Comparison of ENCODE assay signal across 8 cellular contexts in genomic region chr17:58006924-58007780, GRCh38. TPM values are rescaled to one million over a fixed set of nuclear protein-coding genes. Genes with fewer than 3 reads are reported as not detected.
DNase-seq lines count a peak whose midpoint lies in the region; ATAC-seq, FAIRE-seq and TF ChIP-seq lines count a peak whose summit lies in the region.

Gene SRSF1 (minus strand): TSS chr17:58007246. CDS start chr17:58007137, 109 bp downstream.

- CTCF ChIA-PET in endothelial cell of umbilical vein (lab: Charles Lee), result interaction anchor here (0.7 to 1.9 kb wide), 13 partner anchors 8 to 223 kb away, joined by 3 to 11 read pairs (median 5); partner anchors contain the start of gene DYNLL2

- H3K4me1 ChIP-seq in OCI-LY3 (ENCODE audit: low read length) (peaks cover 41% of the 10 kb centered on the region), endothelial cell of umbilical vein (ENCODE audit: control insufficient read depth, extremely low read depth, insufficient read depth, low read length) (peaks cover 36% of the 10 kb centered on the region)

- BruUV-seq in endothelial cell of umbilical vein (replicated peaks; lab: Mats Ljungman, UMichigan), result TSS peak; percentile 44

- TF ChIP-seq POLR2A in endothelial cell of umbilical vein (IDR thresholded peaks at IDR 0.05; ENCODE audit: low read depth, low read length), result peak; percentile 97

- H3K4me2 ChIP-seq in OCI-LY3 (ENCODE audit: low read length) (peak within 1 kb of the TSS; percentile 98), endothelial cell of umbilical vein (ENCODE audit: insufficient read depth, low read length) (peak within 1 kb of the TSS; percentile 85)

- no peaks in the 10 kb centered on the region for H3K27me3 ChIP-seq in OCI-LY3 (ENCODE audit: low read depth, low read length)
- H3K27me3 ChIP-seq in endothelial cell of umbilical vein (ENCODE audit: control insufficient read depth in 2 of 2, insufficient read depth in 2 of 2, low read length in 2 of 2), result no peaks in the 10 kb centered on the region

- peak; percentile 85 for ATAC-seq in GM21515 (IDR thresholded peaks at IDR 0.05; ENCODE audit: unreplicated experiment)

- peak; percentile 98 for DNase-seq in D341Med (ENCODE audit: low spot score)
- DNase-seq in HuH-7 (ENCODE audit: low spot score), result peak; percentile 92
- DNase-seq in activated CD8-positive, alpha-beta memory T cell treated with anti-CD3 and anti-CD28 coated beads, Interleukin-2, amount 50 U/mL, for 48 hours, result peak; percentile 99
- peak; percentile 98 for DNase-seq in endothelial cell of umbilical vein (ENCODE audit: low read depth, low spot score)
- DNase-seq in middle frontal gyrus (ENCODE audit: extremely low spot score, low spot score), result peak; percentile 96
- peak; percentile 94 to 96 for DNase-seq in stimulated activated CD8-positive, alpha-beta memory T cell treated with anti-CD3 and anti-CD28 coated beads, Interleukin-2, amount 100 ng/mL, for 48 hours (ENCODE audit: low read depth in 2 of 2)

- no peaks in the 10 kb centered on the region for H3K9me3 ChIP-seq in OCI-LY3 (ENCODE audit: insufficient read depth, low read length)
- no peaks in the 10 kb centered on the region for H3K9me3 ChIP-seq in endothelial cell of umbilical vein (replicated peaks; ENCODE audit: control insufficient read depth, insufficient read depth, low read length)

- dilution Hi-C loops in endothelial cell of umbilical vein (cut with MboI; ENCODE audit: extremely low pct_ligation_motif_present, low sequenced_read_pairs), result no loop called here

- POLR2A ChIA-PET in endothelial cell of umbilical vein (lab: Charles Lee), result interaction anchor here (0.7 to 2.4 kb wide), 13 partner anchors 11 to 624 kb away, joined by 3 to 19 read pairs (median 3); partner anchors contain the start of genes DYNLL2, MRPS23, SUPT4H1 and VEZF1

- peaks cover 46% of the 10 kb centered on the region for H3K36me3 ChIP-seq in OCI-LY3 (replicated peaks; ENCODE audit: low read depth, low read length)
- peaks cover 13 to 18% of the 10 kb centered on the region in 2 experiments for H3K36me3 ChIP-seq in endothelial cell of umbilical vein (ENCODE audit: control insufficient read depth in 2 of 2, extremely low read depth in 1 of 2, insufficient read depth in 2 of 2, low read length in 2 of 2)

- no peaks in the 10 kb centered on the region for H3K9me1 ChIP-seq in endothelial cell of umbilical vein (replicated peaks; ENCODE audit: control insufficient read depth, extremely low read depth, insufficient read depth, low read length)

- TF ChIP-seq CTCF in OCI-LY3 (IDR thresholded peaks at IDR 0.05; ENCODE audit: low read depth, low read length) (no peak), endothelial cell of umbilical vein (IDR thresholded peaks at IDR 0.05; ENCODE audit: extremely low read depth in 1 of 2, insufficient read depth in 1 of 2, low read depth in 1 of 2, low read length in 2 of 2) (no peak)

- peak within 1 kb of the TSS; percentile 98 for H3K9ac ChIP-seq in OCI-LY3 (ENCODE audit: low read length)
- H3K9ac ChIP-seq in endothelial cell of umbilical vein (replicated peaks; ENCODE audit: extremely low read depth, insufficient read depth, low read length), result peak within 1 kb of the TSS; percentile 90

- H3K27ac ChIP-seq in OCI-LY3 (ENCODE audit: low read length) (peak within 1 kb of the TSS; percentile 90), endothelial cell of umbilical vein (ENCODE audit: insufficient read depth, low read depth, low read length) (peak within 1 kb of the TSS; percentile 67)

- FAIRE-seq in endothelial cell of umbilical vein (lab: Jason Lieb, UNC), result peak; percentile 87

- H3K4me3 ChIP-seq in OCI-LY3 (ENCODE audit: low read length) (peak within 1 kb of the TSS; percentile 94), endothelial cell of umbilical vein (replicated peaks in 1 of 3; ENCODE audit: insufficient read depth in 1 of 3, low read depth in 1 of 3, low read length in 3 of 3) (peak within 1 kb of the TSS; percentile 39 to 95 (median 85))

- H2AFZ ChIP-seq in OCI-LY3 (ENCODE audit: low read depth, low read length), result peak within 1 kb of the TSS; percentile 56; the same call in 1 of the 2 replicates
- H2AFZ ChIP-seq in endothelial cell of umbilical vein (ENCODE audit: low read depth, low read length), result peak within 1 kb of the TSS; percentile 81

- H4K20me1 ChIP-seq in OCI-LY3 (ENCODE audit: insufficient read depth, low read length) (peaks cover 42% of the 10 kb centered on the region), endothelial cell of umbilical vein (replicated peaks; ENCODE audit: control insufficient read depth, extremely low read depth, insufficient read depth, low read length) (peaks cover 2% of the 10 kb centered on the region)

- intact Hi-C loops in endothelial cell of umbilical vein (cut with micrococcal nuclease), result loop anchor here (1.0 to 2.0 kb wide), 3 partner anchors 76 to 346 kb away; partner anchors contain the start of genes DYNLL2 and SUPT4H1

- H3K79me2 ChIP-seq in OCI-LY3 (ENCODE audit: low read length) (peaks cover 59% of the 10 kb centered on the region), endothelial cell of umbilical vein (ENCODE audit: control insufficient read depth, insufficient read depth, low read length) (peaks cover 48% of the 10 kb centered on the region)

TF ChIP-seq in endothelial cell of umbilical vein, 7 proteins besides CTCF, POLR2A, EP300 and RAD21:
- TF ChIP-seq JUN (IDR thresholded peaks at IDR 0.05; ENCODE audit: borderline replicate concordance, insufficient read depth, insufficient read length, low read depth) (no peak), EZH2 (IDR thresholded peaks at IDR 0.05; ENCODE audit: borderline replicate concordance, low read depth, low read length, severe bottlenecking) (no peak), MYC (IDR thresholded peaks at IDR 0.05; ENCODE audit: low read depth, low read length) (peak; percentile 91), POLR2AphosphoS5 (IDR thresholded peaks at IDR 0.05; ENCODE audit: insufficient read depth, low read depth, low read length) (peak; percentile 96), MAX (IDR thresholded peaks at IDR 0.05; ENCODE audit: insufficient read depth, insufficient read length) (peak; percentile 74), FOS (IDR thresholded peaks at IDR 0.05; ENCODE audit: borderline replicate concordance, insufficient read depth, low read length) (no peak), GATA2 (IDR thresholded peaks at IDR 0.05; ENCODE audit: insufficient read depth, insufficient read length, low read depth, low read length) (no peak)

RNA-seq across cellular contexts. Expression of gene SRSF1, which starts in this region (rescaled TPM):
- total RNA-seq in endothelial cell of umbilical vein, result 309 and 316 TPM in 2 replicates
- polyA plus RNA-seq in endothelial cell of umbilical vein, result 133 and 147 TPM in 2 replicates
- 128 and 129 TPM in 2 replicates for polyA plus RNA-seq in endothelial cell of umbilical vein (2011; cell fraction: cytosol; rRNA removed)
- polyA plus RNA-seq in endothelial cell of umbilical vein (2011; cell fraction: nucleus; rRNA removed), result 353 and 457 TPM in 2 replicates
- polyA plus RNA-seq in endothelial cell of umbilical vein (2012), result 229 and 250 TPM in 2 replicates
- polyA minus RNA-seq in endothelial cell of umbilical vein, result 482 and 618 TPM in 2 replicates
- 249 TPM for polyA minus RNA-seq in endothelial cell of umbilical vein (2011; cell fraction: cytosol; rRNA and poly(A)+ RNA removed)
- polyA minus RNA-seq in endothelial cell of umbilical vein (2011; cell fraction: nucleus; rRNA and poly(A)+ RNA removed), result 376 and 579 TPM in 2 replicates

Comparison
In these comparisons a context has a peak if more than half of its experiments do, and no peak if none do; other contexts are left out.
1. Peak in every context shown above with its lines: DNase-seq, ATAC-seq, H3K4me3 ChIP-seq and H3K27ac ChIP-seq.